Comparison of ENCODE assay signal across 8 cellular contexts in the genomic region with DNA sequence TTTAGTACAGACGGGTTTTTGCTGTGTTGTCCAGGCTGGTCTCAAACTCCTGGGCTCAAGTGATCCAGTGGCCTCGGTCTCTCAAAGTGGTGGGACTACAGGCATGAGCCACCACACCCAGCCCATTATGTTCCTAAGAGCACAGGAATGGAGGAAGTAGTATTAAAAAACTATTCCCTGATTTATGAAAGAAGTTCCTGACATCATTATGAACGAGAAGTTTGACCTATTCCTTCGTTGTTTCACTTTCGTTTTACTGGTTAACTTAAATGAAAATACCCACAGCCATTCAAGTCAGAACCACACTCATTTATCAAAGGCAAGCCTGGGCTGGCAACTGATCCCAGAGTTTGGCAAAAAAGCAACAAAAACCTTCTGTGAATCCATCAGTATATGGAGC. TPM values are rescaled to one million over a fixed set of nuclear protein-coding genes. Genes with fewer than 3 reads are reported as not detected.
DNase-seq lines count a peak whose midpoint lies in the region; ATAC-seq, FAIRE-seq and TF ChIP-seq lines count a peak whose summit lies in the region.

No MANE protein-coding gene starts in this region.

- no peak for TF ChIP-seq CTCF in activated CD8-positive, alpha-beta T cell treated with anti-CD3 and anti-CD28 coated beads for 36 hours (IDR thresholded peaks at IDR 0.05)
- TF ChIP-seq CTCF in keratinocyte (optimal IDR thresholded peaks at IDR 0.05 in 1 of 3, IDR thresholded peaks at IDR 0.05 in 1 of 3, conservative IDR thresholded peaks at IDR 0.05 in 1 of 3; ENCODE audit: extremely low read depth in 1 of 3, insufficient read depth in 2 of 3, low read length in 3 of 3): no peak

- POLR2A ChIA-PET in activated CD8-positive, alpha-beta T cell treated with anti-CD3 and anti-CD28 coated beads for 36 hours (lab: Charles Lee): no interaction called here

- peak overlapping the region; percentile 91 for H3K4me2 ChIP-seq in keratinocyte (ENCODE audit: control insufficient read depth, extremely low read depth, insufficient read depth, low read depth, low read length)

- dilution Hi-C loops in keratinocyte (cut with MboI; ENCODE audit: extremely low pct_ligation_motif_present, low sequenced_read_pairs): no loop called here

- H3K9me3 ChIP-seq in keratinocyte (ENCODE audit: control insufficient read depth, low read depth, low read length): no peaks in the 10 kb centered on the region

- no peaks in the 10 kb centered on the region for H3K9me3 Mint-ChIP-seq in activated CD8-positive, alpha-beta T cell treated with anti-CD3 and anti-CD28 coated beads for 36 hours

- H3K9ac ChIP-seq in keratinocyte (ENCODE audit: control insufficient read depth, extremely low read depth, insufficient read depth, low read length): peak overlapping the region; percentile 71

- H3K4me3 ChIP-seq in keratinocyte (ENCODE audit: control insufficient read depth in 2 of 3, extremely low read depth in 1 of 3, insufficient read depth in 2 of 3, low read depth in 1 of 3, low read length in 3 of 3): peak overlapping the region; percentile 13 to 72 (median 61)

- DNase-seq in A172 (ENCODE audit: low spot score) (peak; percentile 62), HCEC 1CT (peak; percentile 12), keratinocyte (ENCODE audit: low read depth, low spot score) (no peak), DMS114 treated with DMSO at 0.1 percent for 48 hours (lab: John Stamatoyannopoulos, UW; ENCODE audit: unreplicated experiment) (no peak)
- DNase-seq in activated CD8-positive, alpha-beta T cell treated with anti-CD3 and anti-CD28 coated beads for 36 hours: no peak

- no peaks in the 10 kb centered on the region for H3K36me3 ChIP-seq in keratinocyte (ENCODE audit: control insufficient read depth in 2 of 2, extremely low read depth in 1 of 2, insufficient read depth in 2 of 2, low read length in 2 of 2)

- no peaks in the 10 kb centered on the region for H3K27me3 ChIP-seq in keratinocyte (ENCODE audit: control insufficient read depth, extremely low read depth, insufficient read depth, low read length)

- peak overlapping the region; percentile 8 for H3K27ac Mint-ChIP-seq in activated CD8-positive, alpha-beta T cell treated with anti-CD3 and anti-CD28 coated beads for 36 hours

- ATAC-seq in activated CD8-positive, alpha-beta T cell treated with anti-CD3 and anti-CD28 coated beads for 36 hours: peak; percentile 57
- ATAC-seq in HG03469 (IDR thresholded peaks at IDR 0.05; ENCODE audit: unreplicated experiment): no peak
- no peak for ATAC-seq in HG03135 (IDR thresholded peaks at IDR 0.05; ENCODE audit: unreplicated experiment)
- ATAC-seq in HG02870 (IDR thresholded peaks at IDR 0.05; ENCODE audit: unreplicated experiment): no peak

- no peaks in the 10 kb centered on the region for H3K9me1 ChIP-seq in keratinocyte (ENCODE audit: control insufficient read depth, extremely low read depth, insufficient read depth, low read length)

- intact Hi-C loops in activated CD8-positive, alpha-beta T cell treated with anti-CD3 and anti-CD28 coated beads for 36 hours (cut with micrococcal nuclease): no loop called here

- H3K27me3 Mint-ChIP-seq in activated CD8-positive, alpha-beta T cell treated with anti-CD3 and anti-CD28 coated beads for 36 hours: peaks cover 7% of the 10 kb centered on the region

- H3K79me2 ChIP-seq in keratinocyte (ENCODE audit: control insufficient read depth, insufficient read depth, low read length): no peaks in the 10 kb centered on the region

- H2AFZ ChIP-seq in keratinocyte (ENCODE audit: control insufficient read depth, low read length): peak overlapping the region; percentile 92

- H3K4me1 ChIP-seq in keratinocyte (ENCODE audit: control insufficient read depth, extremely low read depth, insufficient read depth, low read length): peaks cover 26% of the 10 kb centered on the region

- H4K20me1 ChIP-seq in keratinocyte (ENCODE audit: control insufficient read depth, extremely low read depth, insufficient read depth, low read length): no peaks in the 10 kb centered on the region

- H3K27ac ChIP-seq in keratinocyte (ENCODE audit: control insufficient read depth, insufficient read depth, low read length): peak overlapping the region; percentile 74

- H3K4me3 Mint-ChIP-seq in activated CD8-positive, alpha-beta T cell treated with anti-CD3 and anti-CD28 coated beads for 36 hours: peak overlapping the region; percentile 32

- H3K36me3 Mint-ChIP-seq in activated CD8-positive, alpha-beta T cell treated with anti-CD3 and anti-CD28 coated beads for 36 hours (ENCODE audit: low read depth): no peaks in the 10 kb centered on the region

- H3K4me1 Mint-ChIP-seq in activated CD8-positive, alpha-beta T cell treated with anti-CD3 and anti-CD28 coated beads for 36 hours (ENCODE audit: low read depth): peaks cover 2% of the 10 kb centered on the region

- CTCF ChIA-PET in activated CD8-positive, alpha-beta T cell treated with anti-CD3 and anti-CD28 coated beads for 36 hours (lab: Charles Lee): interaction anchor here (1.2 to 2.0 kb wide), 2 partner anchors 18 to 64 kb away, joined by 4 to 6 read pairs; no protein-coding TSS in a partner anchor

- peak; percentile 78 for FAIRE-seq in keratinocyte (lab: Jason Lieb, UNC)

RNA-seq across cellular contexts. Expression of a gene that starts 13.5 kb away (rescaled TPM):
- 17.2 and 20.5 TPM in 2 replicates for total RNA-seq in A172 (2014; rRNA removed; shearing (Covaris generic))
- total RNA-seq in activated CD8-positive, alpha-beta T cell treated with anti-CD3 and anti-CD28 coated beads for 36 hours: 10 to 100 TPM; 23.9 to 28.0 TPM
- polyA plus RNA-seq in keratinocyte: 5.4 to 11.0 TPM (median 7.0 TPM) in 3 replicates
- 26.5 TPM for polyA plus RNA-seq in keratinocyte (2011; ENCODE audit: low read depth)
- 3.5 and 6.7 TPM in 2 replicates for polyA plus RNA-seq in keratinocyte (2011; cell fraction: cytosol; rRNA removed)
- 9.5 and 9.7 TPM in 2 replicates for polyA plus RNA-seq in keratinocyte (2011; cell fraction: nucleus; rRNA removed)
- 8.2 and 21.9 TPM in 2 replicates for polyA plus RNA-seq in keratinocyte (2012; ENCODE audit: low replicate concordance)
- 1.8 to 6.5 TPM (median 2.7 TPM) in 3 replicates for polyA minus RNA-seq in keratinocyte
- 17.5 TPM for polyA minus RNA-seq in keratinocyte (2011; cell fraction: cytosol; rRNA and poly(A)+ RNA removed)
- polyA minus RNA-seq in keratinocyte (2011; cell fraction: nucleus; rRNA and poly(A)+ RNA removed): 12.8 and 12.9 TPM in 2 replicates

RNA-seq across cellular contexts. Expression of a gene that starts 55.9 kb away (rescaled TPM):
- total RNA-seq in A172 (2014; rRNA removed; shearing (Covaris generic)): 7.9 and 8.8 TPM in 2 replicates
- total RNA-seq in activated CD8-positive, alpha-beta T cell treated with anti-CD3 and anti-CD28 coated beads for 36 hours: 1 to 10 TPM; 7.0 to 9.4 TPM
- 0.22 to 0.49 TPM (median 0.24 TPM) in 3 replicates for polyA plus RNA-seq in keratinocyte
- 0.31 TPM for polyA plus RNA-seq in keratinocyte (2011; ENCODE audit: low read depth)
- 0.29 and 0.86 TPM in 2 replicates for polyA plus RNA-seq in keratinocyte (2011; cell fraction: cytosol; rRNA removed)
- polyA plus RNA-seq in keratinocyte (2011; cell fraction: nucleus; rRNA removed): 0.67 and 1.5 TPM in 2 replicates
- 2.2 and 2.8 TPM in 2 replicates for polyA plus RNA-seq in keratinocyte (2012; ENCODE audit: low replicate concordance)
- polyA minus RNA-seq in keratinocyte: 0.13 to 0.38 TPM (median 0.36 TPM) in 3 replicates
- not detected for polyA minus RNA-seq in keratinocyte (2011; cell fraction: cytosol; rRNA and poly(A)+ RNA removed)
- polyA minus RNA-seq in keratinocyte (2011; cell fraction: nucleus; rRNA and poly(A)+ RNA removed): 0.53 and 1.9 TPM in 2 replicates

Comparison
In these comparisons a context has a peak if more than half of its experiments do, and no peak if none do; other contexts are left out.
1. DNase-seq: peak in A172 (single experiment) and HCEC 1CT (single experiment); none in activated CD8-positive, alpha-beta T cell treated with anti-CD3 and anti-CD28 coated beads for 36 hours (single experiment), keratinocyte (single experiment) and DMS114 treated with DMSO at 0.1 percent for 48 hours (single experiment).